17 cellular contexts compared by ENCODE assay signal in genomic region chr13:112716461-112716820, GRCh38. TPM values are rescaled to one million over a fixed set of nuclear protein-coding genes. Genes with fewer than 3 reads are reported as not detected.
A peak's percentile ranks its signal among the peaks of the same experiment; 100 is the strongest.
DNase-seq lines count a peak whose midpoint lies in the region; ATAC-seq and TF ChIP-seq lines count a peak whose summit lies in the region.
"Had no signal": no experiment of that assay in that cellular context is flagged by ENCODE, and none has a peak within 500 bp of the region (broad histone marks: within the 10 kb centered on the region; RNA-seq: fewer than 3 reads in every experiment).

No MANE protein-coding gene starts in this region.

- peaks cover 10% of the 10 kb centered on the region for H3K4me1 Mint-ChIP-seq in activated T-helper 17 cell treated with anti-CD3 and anti-CD28 coated beads, Interleukin-2, amount 50 U/mL, for 72 hours

- no peak overlapping the region for H3K27ac ChIP-seq in PC-9
- H3K27ac ChIP-seq in lower lobe of right lung: peak overlapping the region; percentile 46
- H3K27ac ChIP-seq in suprapubic skin: no peak overlapping the region

- H3K9me3 ChIP-seq in PC-9 (ENCODE audit: insufficient read depth, low read depth): no peaks in the 10 kb centered on the region
- no peaks in the 10 kb centered on the region for H3K9me3 ChIP-seq in lower lobe of right lung
- no peaks in the 10 kb centered on the region for H3K9me3 ChIP-seq in suprapubic skin
- H3K9me3 ChIP-seq: BE2C had no signal

- peaks cover 8% of the 10 kb centered on the region for H3K36me3 Mint-ChIP-seq in activated T-helper 17 cell treated with anti-CD3 and anti-CD28 coated beads, Interleukin-2, amount 50 U/mL, for 72 hours (ENCODE audit: low read depth)

- TF ChIP-seq CTCF in PC-9 (conservative IDR thresholded peaks at IDR 0.05) (no peak), lower lobe of right lung (IDR thresholded peaks at IDR 0.05) (no peak), suprapubic skin (IDR thresholded peaks at IDR 0.05) (no peak)

- TF ChIP-seq EP300 in suprapubic skin (IDR thresholded peaks at IDR 0.05): no peak

- H2AFZ ChIP-seq in PC-9: no peak overlapping the region

- H3K27me3 Mint-ChIP-seq in activated T-helper 17 cell treated with anti-CD3 and anti-CD28 coated beads, Interleukin-2, amount 50 U/mL, for 72 hours: no peaks in the 10 kb centered on the region
- H3K27me3 Mint-ChIP-seq: CD4-positive, alpha-beta T cell had no signal

- no TSS peak for BruUV-seq in PC-9 (replicated peaks; lab: Mats Ljungman, UMichigan)

- H3K27me3 ChIP-seq in PC-9 (ENCODE audit: insufficient read depth, low read depth) (no peaks in the 10 kb centered on the region), lower lobe of right lung (ENCODE audit: low read depth) (no peaks in the 10 kb centered on the region), suprapubic skin (no peaks in the 10 kb centered on the region)
- H3K27me3 ChIP-seq: BE2C had no signal

- no peaks in the 10 kb centered on the region for H3K9me2 ChIP-seq in PC-9 (ENCODE audit: insufficient read depth)

- peaks cover 95% of the 10 kb centered on the region for H3K79me2 ChIP-seq in PC-9 (ENCODE audit: low read depth)

- POLR2A ChIA-PET in PC-9 (lab: Charles Lee; ENCODE audit: unreplicated experiment): no interaction called here

- no peak overlapping the region for H3K4me3 Mint-ChIP-seq in activated T-helper 17 cell treated with anti-CD3 and anti-CD28 coated beads, Interleukin-2, amount 50 U/mL, for 72 hours
- H3K4me3 Mint-ChIP-seq: CD4-positive, alpha-beta T cell had no signal

- no peaks in the 10 kb centered on the region for H4K20me1 ChIP-seq in PC-9 (ENCODE audit: insufficient read depth)

- H3K4me1 ChIP-seq in PC-9 (replicated peaks; ENCODE audit: insufficient read depth) (peaks cover 85% of the 10 kb centered on the region), lower lobe of right lung (peaks cover 48% of the 10 kb centered on the region), suprapubic skin (peaks cover 11% of the 10 kb centered on the region)

- H3K4me2 ChIP-seq in PC-9: 0 out of 2 replicates have a peak overlapping the region, but pooled peaks have one; percentile 1

- intact Hi-C loops in Right ventricle myocardium inferior (cut with DNase I) (no loop called here), Right ventricle myocardium superior (cut with DNase I) (no loop called here), PC-9 (cut with micrococcal nuclease; ENCODE audit: unreplicated experiment) (no loop called here), lower lobe of right lung (cut with DNase I) (no loop called here)

- H3K36me3 ChIP-seq in PC-9 (ENCODE audit: low read depth) (0 out of 2 replicates have a peak, but pooled peaks cover 4% of the 10 kb centered on the region), lower lobe of right lung (peaks cover 6% of the 10 kb centered on the region), suprapubic skin (peaks cover 4% of the 10 kb centered on the region)
- H3K36me3 ChIP-seq: BE2C had no signal

- H3K4me3 ChIP-seq in PC-9 (no peak overlapping the region), lower lobe of right lung (no peak overlapping the region), suprapubic skin (no peak overlapping the region)

- H3K9me3 Mint-ChIP-seq in activated T-helper 17 cell treated with anti-CD3 and anti-CD28 coated beads, Interleukin-2, amount 50 U/mL, for 72 hours: no peaks in the 10 kb centered on the region
- H3K9me3 Mint-ChIP-seq: CD4-positive, alpha-beta T cell had no signal

- CTCF ChIA-PET in PC-9 (lab: Charles Lee): interaction anchor here (0.6 kb wide), 1 partner anchor 10 kb away, joined by 5 read pairs; no protein-coding TSS in a partner anchor

- WGBS in suprapubic skin: 100% methylated on average over 1 of the region's 13 CpGs

- no peak for TF ChIP-seq POLR2A in suprapubic skin (IDR thresholded peaks at IDR 0.05)

- ATAC-seq in Right ventricle myocardium inferior: no peak
- ATAC-seq in Right ventricle myocardium superior (ENCODE audit: poor library complexity): no peak
- ATAC-seq in lower lobe of right lung: no peak
- ATAC-seq in activated T-helper 17 cell treated with anti-CD3 and anti-CD28 coated beads, Interleukin-2, amount 50 U/mL, for 72 hours (replicated peaks): no peak
- ATAC-seq in GM18867 (IDR thresholded peaks at IDR 0.05; ENCODE audit: unreplicated experiment): no peak
- ATAC-seq: PC-3 had no signal

- H3K27ac Mint-ChIP-seq in activated T-helper 17 cell treated with anti-CD3 and anti-CD28 coated beads, Interleukin-2, amount 50 U/mL, for 72 hours: no peak overlapping the region
- H3K27ac Mint-ChIP-seq: CD4-positive, alpha-beta T cell had no signal

- peaks cover 66% of the 10 kb centered on the region for H3F3A ChIP-seq in PC-9 (ENCODE audit: insufficient read depth, low read depth)

- peak; percentile 74 for DNase-seq in Right ventricle myocardium inferior (ENCODE audit: missing footprints)
- DNase-seq in Right ventricle myocardium superior: no peak
- no peak for DNase-seq in PC-9
- DNase-seq in lower lobe of right lung: peak; percentile 46
- DNase-seq in suprapubic skin (ENCODE audit: low spot score in 2 of 2): peak; percentile 61 to 68
- no peak for DNase-seq in NCI-H774 (lab: John Stamatoyannopoulos, UW)
- DNase-seq: 8988T, BE2C, Calu3, DMS53, KG1, NCI-H1436, NCI-H446 treated with DMSO at 0.1 percent for 48 hours, PC-3 had no signal

RNA-seq across cellular contexts. Expression of gene ATP11A, which starts 26.6 kb away (rescaled TPM):
- total RNA-seq in Right ventricle myocardium inferior: 89.9 TPM
- 73.6 TPM for total RNA-seq in Right ventricle myocardium superior
- total RNA-seq in PC-9 (2021): 65.6 and 92.2 TPM in 2 replicates
- total RNA-seq in lower lobe of right lung: 281 TPM
- 10 to 100 TPM; 22.8 to 51.0 (median 39.8) TPM for total RNA-seq in suprapubic skin
- total RNA-seq in activated T-helper 17 cell treated with anti-CD3 and anti-CD28 coated beads, Interleukin-2, amount 50 U/mL, for 72 hours: 10 to 100 TPM; 39.7 to 48.6 TPM

Comparison
In these comparisons a context has a peak if more than half of its experiments do, and no peak if none do; other contexts are left out.
1. DNase-seq: peak in Right ventricle myocardium inferior (single experiment), lower lobe of right lung (single experiment) and suprapubic skin (2 of 2); none in Right ventricle myocardium superior (single experiment), PC-9 (0 of 2) and NCI-H774 (single experiment).